13 cellular contexts compared by ENCODE assay signal in genomic region chr11:65867284-65868071, GRCh38. TPM values are rescaled to one million over a fixed set of nuclear protein-coding genes. Genes with fewer than 3 reads are reported as not detected.
A peak's percentile ranks its signal among the peaks of the same experiment; 100 is the strongest.
DNase-seq lines count a peak whose midpoint lies in the region; ATAC-seq, FAIRE-seq and TF ChIP-seq lines count a peak whose summit lies in the region.
"Had no signal": no experiment of that assay in that cellular context is flagged by ENCODE, and none has a peak within 500 bp of the region (broad histone marks: within the 10 kb centered on the region; RNA-seq: fewer than 3 reads in every experiment).

No MANE protein-coding gene starts in this region.

- intact Hi-C loops in activated CD4-positive, alpha-beta T cell treated with anti-CD3 and anti-CD28 coated beads, Interleukin-2, amount 10 ng/mL, durations not matched to agents 24 days and 14 days (cut with micrococcal nuclease), result no loop called here

- peaks cover 5 to 17% (median 14%) of the 10 kb centered on the region in 4 experiments for H3K36me3 ChIP-seq in H1 (ENCODE audit: control insufficient read depth in 2 of 4, insufficient read depth in 4 of 4, low read length in 3 of 4)
- H3K36me3 ChIP-seq in neural progenitor cell, result no peaks in the 10 kb centered on the region

- no peak overlapping the region for H4K91ac ChIP-seq in H1 (replicated peaks; ENCODE audit: insufficient read length, low read length)

- H4K5ac ChIP-seq in H1 (ENCODE audit: insufficient read length, low read depth, low read length), result no peak overlapping the region

- TF ChIP-seq CTCF in NB4 (IDR thresholded peaks at IDR 0.05; ENCODE audit: low read depth, low read length) (no peak), H1 (IDR thresholded peaks at IDR 0.05; ENCODE audit: control extremely low read depth in 1 of 3, insufficient read depth in 1 of 3, low read depth in 1 of 3, low read length in 3 of 3) (no peak), neural progenitor cell (IDR thresholded peaks at IDR 0.05) (no peak)

- no peak overlapping the region for H3K18ac ChIP-seq in H1 (ENCODE audit: extremely low read depth, low read length)

- peaks cover 33% of the 10 kb centered on the region for H3K36me3 Mint-ChIP-seq in activated CD4-positive, alpha-beta T cell treated with anti-CD3 and anti-CD28 coated beads, Interleukin-2, amount 10 ng/mL, durations not matched to agents 24 days and 14 days (ENCODE audit: low read depth)
- peaks cover 8% of the 10 kb centered on the region for H3K36me3 Mint-ChIP-seq in neural progenitor cell

- peak; percentile 78 for DNase-seq in activated CD4-positive, alpha-beta T cell treated with anti-CD3 and anti-CD28 coated beads, Interleukin-2, amount 10 ng/mL, durations not matched to agents 24 days and 14 days
- DNase-seq in activated CD4-positive, alpha-beta T cell treated with anti-CD3 and anti-CD28 coated beads, Interleukin-2, amount 50 U/mL, for 4 hours, result no peak
- peak; percentile 82 for DNase-seq in NB4 (ENCODE audit: low read depth)
- peak in 1 of 2 experiments; percentile 90 for DNase-seq in H1 (ENCODE audit: low read depth in 1 of 2, low spot score in 2 of 2)
- DNase-seq in neural progenitor cell (ENCODE audit: low spot score), result peak; percentile 63
- no peak for DNase-seq in NCI-H510A treated with DMSO at 0.1 percent for 48 hours (lab: John Stamatoyannopoulos, UW)
- no peak for DNase-seq in NCI-H2171 (lab: John Stamatoyannopoulos, UW)
- DNase-seq: ACHN; activated effector memory CD4-positive, alpha-beta T cell treated with Interleukin-2 at 50 U/mL for 16 hours; foreskin keratinocyte; small intestine had no signal

- H3K27me3 Mint-ChIP-seq in activated CD4-positive, alpha-beta T cell treated with anti-CD3 and anti-CD28 coated beads, Interleukin-2, amount 10 ng/mL, durations not matched to agents 24 days and 14 days, result no peaks in the 10 kb centered on the region
- peaks cover 20% of the 10 kb centered on the region for H3K27me3 Mint-ChIP-seq in neural progenitor cell (ENCODE audit: insufficient read depth, low read depth)

- no peak for TF ChIP-seq EP300 in H1 (IDR thresholded peaks at IDR 0.05; ENCODE audit: borderline replicate concordance in 1 of 2, low read depth in 2 of 2, low read length in 2 of 2)

- no peak overlapping the region for H2BK5ac ChIP-seq in H1 (ENCODE audit: low read depth, low read length)

- peak overlapping the region; percentile 31 for H4K8ac ChIP-seq in H1 (ENCODE audit: extremely low read depth, insufficient read depth, low read length)

- H3K9me3 ChIP-seq in H1 (ENCODE audit: insufficient read depth in 2 of 2, low read depth in 1 of 2, low read length in 1 of 2), result no peaks in the 10 kb centered on the region
- H3K9me3 ChIP-seq in neural progenitor cell (ENCODE audit: low read depth), result no peaks in the 10 kb centered on the region

- POLR2A ChIA-PET in H1 (lab: Charles Lee; ENCODE audit: partially characterized antibody), result interaction anchor here (0.6 to 39.7 kb wide), 4 partner anchors 7 to 115 kb away, joined by 3 to 1071 read pairs (median 538); partner anchors contain the start of genes CCDC85B, CFL1, CTSW and EFEMP2

- no peak for ATAC-seq in HG02970 (IDR thresholded peaks at IDR 0.05; ENCODE audit: low FRiP score, unreplicated experiment)
- ATAC-seq: foreskin keratinocyte had no signal

- 10% methylated on average over 29 of the region's 29 CpGs; no CpG with 5 or more reads in 1 of the 2 experiments for WGBS in H1 (ENCODE audit: extremely low coverage in 1 of 2, insufficient coverage in 1 of 2, insufficient read length in 1 of 2, insufficient replicate concordance in 2 of 2, low coverage in 1 of 2, low lambda C conversion rate in 2 of 2, missing lambda C conversion rate in 1 of 2), 2 experiments

- FAIRE-seq in H1 (lab: Jason Lieb, UNC), result peak; percentile 28
- FAIRE-seq: colon, small intestine had no signal

- H4K20me1 ChIP-seq in H1 (replicated peaks in 1 of 2; ENCODE audit: control insufficient read depth in 1 of 2, insufficient read depth in 2 of 2, low read length in 2 of 2) (peaks cover 0 to 2% of the 10 kb centered on the region in 2 experiments), neural progenitor cell (ENCODE audit: low read depth) (peaks cover 11% of the 10 kb centered on the region)

- H2BK15ac ChIP-seq in H1 (ENCODE audit: low read length), result no peak overlapping the region

- H3K27ac Mint-ChIP-seq in activated CD4-positive, alpha-beta T cell treated with anti-CD3 and anti-CD28 coated beads, Interleukin-2, amount 10 ng/mL, durations not matched to agents 24 days and 14 days, result no peak overlapping the region
- no peak overlapping the region for H3K27ac Mint-ChIP-seq in neural progenitor cell

- TF ChIP-seq RAD21 in H1 (IDR thresholded peaks at IDR 0.05 in 1 of 2, conservative IDR thresholded peaks at IDR 0.05 in 1 of 2; ENCODE audit: low read depth in 2 of 2, low read length in 2 of 2), result no peak

- no peak overlapping the region for H3K4ac ChIP-seq in H1 (replicated peaks; ENCODE audit: insufficient read length, low read depth, low read length)

- no peak overlapping the region for H2AK5ac ChIP-seq in H1 (ENCODE audit: low read depth, low read length)

- H3K4me1 ChIP-seq in H1 (replicated peaks in 1 of 4; ENCODE audit: control insufficient read depth in 3 of 4, insufficient read depth in 4 of 4, low read length in 3 of 4) (peaks cover 0 to 6% (median 3%) of the 10 kb centered on the region in 4 experiments; a peak in 4 of 7 replicates), neural progenitor cell (peaks cover 4% of the 10 kb centered on the region)
- H3K4me1 ChIP-seq: foreskin keratinocyte had no signal

- H3K79me2 ChIP-seq in H1 (ENCODE audit: control insufficient read depth in 1 of 2, insufficient read depth in 2 of 2, low read length in 2 of 2) (no peaks in the 10 kb centered on the region), neural progenitor cell (ENCODE audit: low read depth) (no peaks in the 10 kb centered on the region)

- H3K4me2 ChIP-seq in H1 (ENCODE audit: insufficient read depth in 1 of 2, low read depth in 2 of 2, low read length in 2 of 2) (peak overlapping the region; percentile 86 to 93), neural progenitor cell (peak overlapping the region; percentile 76)

- no peaks in the 10 kb centered on the region; the same call in 1 of the 2 replicates for H3K79me1 ChIP-seq in H1 (ENCODE audit: low read depth, low read length)

- H3K27ac ChIP-seq in H1 (ENCODE audit: low read depth, low read length) (no peak overlapping the region), neural progenitor cell (no peak overlapping the region)
- H3K27ac ChIP-seq: foreskin keratinocyte had no signal

- CTCF ChIA-PET in H1 (lab: Charles Lee; ENCODE audit: partially characterized antibody), result interaction anchor here (1.4 to 9.9 kb wide), 7 partner anchors 8 to 64 kb away, joined by 3 to 210 read pairs (median 71); partner anchors contain the start of genes CCDC85B, CFL1, FIBP and MUS81

- H3K14ac ChIP-seq in H1 (ENCODE audit: insufficient read length), result no peak overlapping the region

- H2BK120ac ChIP-seq in H1 (replicated peaks; ENCODE audit: low read depth, low read length), result no peak overlapping the region

- 0 out of 7 replicates have a peak overlapping the region, but pooled peaks of 1 of the 4 experiments have one; percentile 20 for H3K9ac ChIP-seq in H1 (replicated peaks in 1 of 4; ENCODE audit: extremely low read depth in 1 of 4, low read depth in 3 of 4, low read length in 3 of 4)
- no peak overlapping the region for H3K9ac ChIP-seq in neural progenitor cell

- no peak overlapping the region for H2BK12ac ChIP-seq in H1 (ENCODE audit: low read depth, low read length)

- H3K4me3 ChIP-seq in NB4 (ENCODE audit: low read depth, low read length) (peak overlapping the region; percentile 42), H1 (ENCODE audit: extremely low read depth in 1 of 4, insufficient read depth in 2 of 4, low read depth in 3 of 4, low read length in 4 of 4) (peak overlapping the region; percentile 64 to 74 (median 74)), neural progenitor cell (peak overlapping the region; percentile 54)

- no peak overlapping the region for H3K56ac ChIP-seq in H1 (replicated peaks; ENCODE audit: insufficient read length, low read depth, low read length)

- TF ChIP-seq POLR2A in NB4 (IDR thresholded peaks at IDR 0.05; ENCODE audit: extremely low read depth, insufficient read length) (peak; percentile 73), H1 (IDR thresholded peaks at IDR 0.05; ENCODE audit: control extremely low read depth in 1 of 2, low read depth in 2 of 2, low read length in 2 of 2) (no peak)

- no peak overlapping the region for H2AFZ ChIP-seq in H1 (ENCODE audit: low read length)
- peak overlapping the region; percentile 23 for H2AFZ ChIP-seq in neural progenitor cell (replicated peaks)

- H3K4me1 Mint-ChIP-seq in activated CD4-positive, alpha-beta T cell treated with anti-CD3 and anti-CD28 coated beads, Interleukin-2, amount 10 ng/mL, durations not matched to agents 24 days and 14 days, result peaks cover 16% of the 10 kb centered on the region
- peaks cover 33% of the 10 kb centered on the region for H3K4me1 Mint-ChIP-seq in neural progenitor cell

- H2BK20ac ChIP-seq in H1 (ENCODE audit: low read length), result no peak overlapping the region

- H3F3A ChIP-seq in neural progenitor cell (ENCODE audit: low read depth), result peaks cover 23% of the 10 kb centered on the region

- H3K4me3 Mint-ChIP-seq in activated CD4-positive, alpha-beta T cell treated with anti-CD3 and anti-CD28 coated beads, Interleukin-2, amount 10 ng/mL, durations not matched to agents 24 days and 14 days, result no peak overlapping the region
- H3K4me3 Mint-ChIP-seq in neural progenitor cell, result peak overlapping the region; percentile 71

- H3K23me2 ChIP-seq in H1 (ENCODE audit: low read depth, low read length), result peaks cover 4% of the 10 kb centered on the region; the same call in 1 of the 2 replicates

- peaks cover 0 to 27% (median 11%) of the 10 kb centered on the region in 4 experiments; a peak in 3 of 7 replicates for H3K27me3 ChIP-seq in H1 (replicated peaks in 1 of 4; ENCODE audit: control insufficient read depth in 3 of 4, extremely low read depth in 1 of 4, insufficient read depth in 3 of 4, low read length in 3 of 4)
- H3K27me3 ChIP-seq in neural progenitor cell, result peaks cover 8% of the 10 kb centered on the region
- H3K27me3 ChIP-seq: foreskin keratinocyte had no signal

- no peaks in the 10 kb centered on the region for H3K9me3 Mint-ChIP-seq in activated CD4-positive, alpha-beta T cell treated with anti-CD3 and anti-CD28 coated beads, Interleukin-2, amount 10 ng/mL, durations not matched to agents 24 days and 14 days
- no peaks in the 10 kb centered on the region for H3K9me3 Mint-ChIP-seq in neural progenitor cell

- no peak overlapping the region for H3K23ac ChIP-seq in H1 (ENCODE audit: insufficient read length)

RNA-seq across cellular contexts. Expression of gene EFEMP2, which starts 5.1 kb away (rescaled TPM):
- total RNA-seq in activated CD4-positive, alpha-beta T cell treated with anti-CD3 and anti-CD28 coated beads, Interleukin-2, amount 10 ng/mL, durations not matched to agents 24 days and 14 days, result 8.4 and 9.1 TPM in 2 replicates
- 8.8 and 9.7 TPM in 2 replicates for total RNA-seq in H1 (2021; fragmentation: NEBNext Ultra II Directional; extraction: Animal tissue kit (Norgen Biotek cat#: 25700))
- polyA plus RNA-seq in H1 (2011; rRNA removed), result 17.2 and 24.2 TPM in 2 replicates
- polyA plus RNA-seq in H1 (2011; cell fraction: cytosol; rRNA removed), result 16.2 TPM
- polyA plus RNA-seq in H1 (2011; cell fraction: nucleus; rRNA removed), result 54.9 TPM
- polyA plus RNA-seq in H1 (2012, experiment 1 of 2), result 6.4 to 12.6 TPM (median 9.4 TPM) in 4 replicates
- polyA plus RNA-seq in H1 (2012, experiment 2 of 2), result 8.4 TPM
- polyA plus RNA-seq in H1 (2013, experiment 1 of 2), result 14.8 TPM
- polyA plus RNA-seq in H1 (2013, experiment 2 of 2), result 14.3 TPM
- 5.3 and 6.1 TPM in 2 replicates for polyA minus RNA-seq in H1 (2011; rRNA and poly(A)+ RNA removed)
- polyA minus RNA-seq in H1 (2011; cell fraction: cytosol; rRNA and poly(A)+ RNA removed), result 5.7 TPM
- polyA minus RNA-seq in H1 (2011; cell fraction: nucleus; rRNA and poly(A)+ RNA removed), result 17.4 TPM
- total RNA-seq in neural progenitor cell (ENCODE audit: low replicate concordance), result 9.2 and 25.1 TPM in 2 replicates

RNA-seq across cellular contexts. Expression of gene MUS81, which starts 7.2 kb away (rescaled TPM):
- 77.4 and 80.5 TPM in 2 replicates for total RNA-seq in activated CD4-positive, alpha-beta T cell treated with anti-CD3 and anti-CD28 coated beads, Interleukin-2, amount 10 ng/mL, durations not matched to agents 24 days and 14 days
- total RNA-seq in H1 (2021; fragmentation: NEBNext Ultra II Directional; extraction: Animal tissue kit (Norgen Biotek cat#: 25700)), result 30.2 and 36.0 TPM in 2 replicates
- 31.5 and 44.1 TPM in 2 replicates for polyA plus RNA-seq in H1 (2011; rRNA removed)
- 41.8 TPM for polyA plus RNA-seq in H1 (2011; cell fraction: cytosol; rRNA removed)
- polyA plus RNA-seq in H1 (2011; cell fraction: nucleus; rRNA removed), result 222 TPM
- 30.7 to 47.5 TPM (median 37.9 TPM) in 4 replicates for polyA plus RNA-seq in H1 (2012, experiment 1 of 2)
- 39.0 TPM for polyA plus RNA-seq in H1 (2012, experiment 2 of 2)
- 35.0 TPM for polyA plus RNA-seq in H1 (2013, experiment 1 of 2)
- polyA plus RNA-seq in H1 (2013, experiment 2 of 2), result 32.2 TPM
- 13.3 and 24.3 TPM in 2 replicates for polyA minus RNA-seq in H1 (2011; rRNA and poly(A)+ RNA removed)
- polyA minus RNA-seq in H1 (2011; cell fraction: cytosol; rRNA and poly(A)+ RNA removed), result 23.6 TPM
- 60.4 TPM for polyA minus RNA-seq in H1 (2011; cell fraction: nucleus; rRNA and poly(A)+ RNA removed)
- 36.8 and 42.4 TPM in 2 replicates for total RNA-seq in neural progenitor cell (ENCODE audit: low replicate concordance)

RNA-seq across cellular contexts. Expression of gene CFL1, which starts 9.5 kb away (rescaled TPM):
- total RNA-seq in activated CD4-positive, alpha-beta T cell treated with anti-CD3 and anti-CD28 coated beads, Interleukin-2, amount 10 ng/mL, durations not matched to agents 24 days and 14 days, result 1,047 and 1,065 TPM in 2 replicates
- total RNA-seq in H1 (2021; fragmentation: NEBNext Ultra II Directional; extraction: Animal tissue kit (Norgen Biotek cat#: 25700)), result 1,252 and 1,270 TPM in 2 replicates
- 1,365 and 1,809 TPM in 2 replicates for polyA plus RNA-seq in H1 (2011; rRNA removed)
- polyA plus RNA-seq in H1 (2011; cell fraction: cytosol; rRNA removed), result 1,336 TPM
- polyA plus RNA-seq in H1 (2011; cell fraction: nucleus; rRNA removed), result 788 TPM
- polyA plus RNA-seq in H1 (2012, experiment 1 of 2), result 1,064 to 1,459 TPM (median 1,329 TPM) in 4 replicates
- 1,254 TPM for polyA plus RNA-seq in H1 (2012, experiment 2 of 2)
- polyA plus RNA-seq in H1 (2013, experiment 1 of 2), result 989 TPM
- polyA plus RNA-seq in H1 (2013, experiment 2 of 2), result 932 TPM
- 1,332 and 1,357 TPM in 2 replicates for polyA minus RNA-seq in H1 (2011; rRNA and poly(A)+ RNA removed)
- polyA minus RNA-seq in H1 (2011; cell fraction: cytosol; rRNA and poly(A)+ RNA removed), result 622 TPM
- polyA minus RNA-seq in H1 (2011; cell fraction: nucleus; rRNA and poly(A)+ RNA removed), result 426 TPM
- 704 and 971 TPM in 2 replicates for total RNA-seq in neural progenitor cell (ENCODE audit: low replicate concordance)

RNA-seq across cellular contexts. Expression of gene CTSW, which starts 12.2 kb away (rescaled TPM):
- total RNA-seq in activated CD4-positive, alpha-beta T cell treated with anti-CD3 and anti-CD28 coated beads, Interleukin-2, amount 10 ng/mL, durations not matched to agents 24 days and 14 days, result 4.9 and 7.5 TPM in 2 replicates
- total RNA-seq in H1 (2021; fragmentation: NEBNext Ultra II Directional; extraction: Animal tissue kit (Norgen Biotek cat#: 25700)), result not detected in 2 replicates
- polyA plus RNA-seq in H1 (2011; rRNA removed), result not detected in 2 replicates
- polyA plus RNA-seq in H1 (2011; cell fraction: cytosol; rRNA removed), result not detected
- polyA plus RNA-seq in H1 (2011; cell fraction: nucleus; rRNA removed), result not detected
- not detected in 4 replicates for polyA plus RNA-seq in H1 (2012, experiment 1 of 2)
- not detected for polyA plus RNA-seq in H1 (2012, experiment 2 of 2)
- polyA plus RNA-seq in H1 (2013, experiment 1 of 2), result not detected
- not detected for polyA plus RNA-seq in H1 (2013, experiment 2 of 2)
- polyA minus RNA-seq in H1 (2011; rRNA and poly(A)+ RNA removed), result not detected in 2 replicates
- polyA minus RNA-seq in H1 (2011; cell fraction: cytosol; rRNA and poly(A)+ RNA removed), result not detected
- not detected for polyA minus RNA-seq in H1 (2011; cell fraction: nucleus; rRNA and poly(A)+ RNA removed)
- total RNA-seq in neural progenitor cell (ENCODE audit: low replicate concordance), result not detected in 2 replicates
- total RNA-seq: foreskin keratinocyte had no signal
- polyA plus RNA-seq: foreskin keratinocyte had no signal

RNA-seq across cellular contexts. Expression of gene FIBP, which starts 20.8 kb away (rescaled TPM):
- total RNA-seq in activated CD4-positive, alpha-beta T cell treated with anti-CD3 and anti-CD28 coated beads, Interleukin-2, amount 10 ng/mL, durations not matched to agents 24 days and 14 days, result 91.0 and 95.7 TPM in 2 replicates
- 74.3 and 79.9 TPM in 2 replicates for total RNA-seq in H1 (2021; fragmentation: NEBNext Ultra II Directional; extraction: Animal tissue kit (Norgen Biotek cat#: 25700))
- 173 and 184 TPM in 2 replicates for polyA plus RNA-seq in H1 (2011; rRNA removed)
- 127 TPM for polyA plus RNA-seq in H1 (2011; cell fraction: cytosol; rRNA removed)
- polyA plus RNA-seq in H1 (2011; cell fraction: nucleus; rRNA removed), result 233 TPM
- polyA plus RNA-seq in H1 (2012, experiment 1 of 2), result 82.7 to 114 TPM (median 111 TPM) in 4 replicates
- 151 TPM for polyA plus RNA-seq in H1 (2012, experiment 2 of 2)
- 79.7 TPM for polyA plus RNA-seq in H1 (2013, experiment 1 of 2)
- polyA plus RNA-seq in H1 (2013, experiment 2 of 2), result 83.5 TPM
- 87.2 and 105 TPM in 2 replicates for polyA minus RNA-seq in H1 (2011; rRNA and poly(A)+ RNA removed)
- 89.1 TPM for polyA minus RNA-seq in H1 (2011; cell fraction: cytosol; rRNA and poly(A)+ RNA removed)
- 101 TPM for polyA minus RNA-seq in H1 (2011; cell fraction: nucleus; rRNA and poly(A)+ RNA removed)
- 92.1 and 113 TPM in 2 replicates for total RNA-seq in neural progenitor cell (ENCODE audit: low replicate concordance)

Comparison
In these comparisons a context has a peak if more than half of its experiments do, and no peak if none do; other contexts are left out.
1. DNase-seq: peak in activated CD4-positive, alpha-beta T cell treated with anti-CD3 and anti-CD28 coated beads, Interleukin-2, amount 10 ng/mL, durations not matched to agents 24 days and 14 days (single experiment), NB4 (single experiment) and neural progenitor cell (single experiment); none in activated CD4-positive, alpha-beta T cell treated with anti-CD3 and anti-CD28 coated beads, Interleukin-2, amount 50 U/mL, for 4 hours (0 of 2), NCI-H510A treated with DMSO at 0.1 percent for 48 hours (single experiment) and NCI-H2171 (single experiment).
2. Peak in every context shown above with its lines, with median percentiles within 50 percentile points of each other: H3K4me3 ChIP-seq.